In genomic region chr13:31518666-31519065, GRCh38 we compare ENCODE assay signal across 22 cellular contexts.
DNase-seq lines count a peak whose midpoint lies in the region; ATAC-seq and TF ChIP-seq lines count a peak whose summit lies in the region.
"Had no signal": no experiment of that assay in that cellular context is flagged by ENCODE, and none has a peak within 500 bp of the region (broad histone marks: within the 10 kb centered on the region; RNA-seq: fewer than 3 reads in every experiment).

No MANE protein-coding gene starts in this region.

- no peaks in the 10 kb centered on the region for H3K9me3 Mint-ChIP-seq in GM23338
- H3K9me3 Mint-ChIP-seq in nephron progenitor cell: peaks cover 5% of the 10 kb centered on the region
- H3K9me3 Mint-ChIP-seq in activated T-helper 2 cell treated with anti-CD3 and anti-CD28 coated beads, Interferon-gamma antibody, Interleukin-2, Interleukin-4, amounts not matched to agents 10 μg/mL and 5 μg/mL and 100 μg/mL, durations not matched to agents 14 hours and 24 hours and 36 hours: no peaks in the 10 kb centered on the region
- H3K9me3 Mint-ChIP-seq in activated CD4-positive, alpha-beta T cell treated with anti-CD3 and anti-CD28 coated beads, Interleukin-2, amount 10 ng/mL, durations not matched to agents 7 days and 5 days: no peaks in the 10 kb centered on the region
- H3K9me3 Mint-ChIP-seq: CD8-positive, alpha-beta T cell had no signal

- H3K27me3 Mint-ChIP-seq in GM23338 (ENCODE audit: insufficient read depth, low read depth, poor library complexity): no peaks in the 10 kb centered on the region
- no peaks in the 10 kb centered on the region for H3K27me3 Mint-ChIP-seq in nephron progenitor cell (ENCODE audit: low read depth, poor library complexity)
- H3K27me3 Mint-ChIP-seq in activated T-helper 2 cell treated with anti-CD3 and anti-CD28 coated beads, Interferon-gamma antibody, Interleukin-2, Interleukin-4, amounts not matched to agents 10 μg/mL and 5 μg/mL and 100 μg/mL, durations not matched to agents 14 hours and 24 hours and 36 hours (ENCODE audit: low read depth): no peaks in the 10 kb centered on the region
- peaks cover 6% of the 10 kb centered on the region for H3K27me3 Mint-ChIP-seq in activated CD4-positive, alpha-beta T cell treated with anti-CD3 and anti-CD28 coated beads, Interleukin-2, amount 10 ng/mL, durations not matched to agents 7 days and 5 days

- CTCF ChIA-PET in activated CD4-positive, alpha-beta T cell treated with anti-CD3 and anti-CD28 coated beads, Interleukin-2, amount 10 ng/mL, durations not matched to agents 7 days and 5 days (lab: Charles Lee): interaction anchor here (1.7 kb wide), 1 partner anchor 13 kb away, joined by 4 read pairs; no protein-coding TSS in a partner anchor

- no peaks in the 10 kb centered on the region for H3K27me3 ChIP-seq in GM23338 (ENCODE audit: insufficient read depth)
- H3K27me3 ChIP-seq: BLaER1 treated with 17β-estradiol and CSF1 and Interleukin-3, amounts not matched to agents 10 nM and 100 nM had no signal

- no peaks in the 10 kb centered on the region for H4K20me1 ChIP-seq in GM23338 (replicated peaks; ENCODE audit: insufficient read depth)
- H4K20me1 ChIP-seq: BLaER1 treated with 17β-estradiol and CSF1 and Interleukin-3, amounts not matched to agents 10 nM and 100 nM had no signal

- peaks cover 28% of the 10 kb centered on the region for H3K4me1 ChIP-seq in GM23338 (ENCODE audit: insufficient read depth)

- H3K4me1 Mint-ChIP-seq in GM23338 (peaks cover 14% of the 10 kb centered on the region), nephron progenitor cell (peaks cover 47% of the 10 kb centered on the region)
- H3K4me1 Mint-ChIP-seq in activated T-helper 2 cell treated with anti-CD3 and anti-CD28 coated beads, Interferon-gamma antibody, Interleukin-2, Interleukin-4, amounts not matched to agents 10 μg/mL and 5 μg/mL and 100 μg/mL, durations not matched to agents 14 hours and 24 hours and 36 hours (ENCODE audit: low read depth): no peaks in the 10 kb centered on the region
- H3K4me1 Mint-ChIP-seq in activated CD4-positive, alpha-beta T cell treated with anti-CD3 and anti-CD28 coated beads, Interleukin-2, amount 10 ng/mL, durations not matched to agents 7 days and 5 days: no peaks in the 10 kb centered on the region

- H3F3A ChIP-seq in GM23338 (replicated peaks; ENCODE audit: low read depth): no peaks in the 10 kb centered on the region

- H3K36me3 ChIP-seq in GM23338 (ENCODE audit: insufficient read depth): no peaks in the 10 kb centered on the region
- H3K36me3 ChIP-seq: BLaER1 treated with 17β-estradiol and CSF1 and Interleukin-3, amounts not matched to agents 10 nM and 100 nM had no signal

- H3K36me3 Mint-ChIP-seq in GM23338 (ENCODE audit: low read depth): no peaks in the 10 kb centered on the region
- H3K36me3 Mint-ChIP-seq in nephron progenitor cell (ENCODE audit: low read depth): no peaks in the 10 kb centered on the region
- no peaks in the 10 kb centered on the region for H3K36me3 Mint-ChIP-seq in activated T-helper 2 cell treated with anti-CD3 and anti-CD28 coated beads, Interferon-gamma antibody, Interleukin-2, Interleukin-4, amounts not matched to agents 10 μg/mL and 5 μg/mL and 100 μg/mL, durations not matched to agents 14 hours and 24 hours and 36 hours (ENCODE audit: low read depth)
- H3K36me3 Mint-ChIP-seq in activated CD4-positive, alpha-beta T cell treated with anti-CD3 and anti-CD28 coated beads, Interleukin-2, amount 10 ng/mL, durations not matched to agents 7 days and 5 days (ENCODE audit: low read depth): no peaks in the 10 kb centered on the region
- H3K36me3 Mint-ChIP-seq: CD8-positive, alpha-beta T cell had no signal

- H3K9me2 ChIP-seq in GM23338 (ENCODE audit: insufficient read depth): no peaks in the 10 kb centered on the region

- H3K4me3 Mint-ChIP-seq in GM23338: no peak overlapping the region
- no peak overlapping the region for H3K4me3 Mint-ChIP-seq in nephron progenitor cell
- no peak overlapping the region for H3K4me3 Mint-ChIP-seq in activated T-helper 2 cell treated with anti-CD3 and anti-CD28 coated beads, Interferon-gamma antibody, Interleukin-2, Interleukin-4, amounts not matched to agents 10 μg/mL and 5 μg/mL and 100 μg/mL, durations not matched to agents 14 hours and 24 hours and 36 hours (ENCODE audit: low read depth)
- no peak overlapping the region for H3K4me3 Mint-ChIP-seq in activated CD4-positive, alpha-beta T cell treated with anti-CD3 and anti-CD28 coated beads, Interleukin-2, amount 10 ng/mL, durations not matched to agents 7 days and 5 days
- H3K4me3 Mint-ChIP-seq: CD8-positive, alpha-beta T cell had no signal

- peak; percentile 66 for DNase-seq in AG09309 (ENCODE audit: low read depth)
- no peak for DNase-seq in GM23338 (ENCODE audit: low spot score)
- DNase-seq in fibroblast of gingiva (ENCODE audit: low read depth): peak; percentile 70
- DNase-seq in nephron progenitor cell: no peak
- DNase-seq in activated T-helper 2 cell treated with anti-CD3 and anti-CD28 coated beads, Interferon-gamma antibody, Interleukin-2, Interleukin-4, amounts not matched to agents 10 μg/mL and 5 μg/mL and 100 μg/mL, durations not matched to agents 14 hours and 24 hours and 36 hours (ENCODE audit: low spot score): no peak
- DNase-seq in D341Med (ENCODE audit: low spot score): no peak
- no peak for DNase-seq in cerebellar nuclear complex (lab: John Stamatoyannopoulos, UW)
- DNase-seq in activated CD4-positive, alpha-beta T cell treated with anti-CD3 and anti-CD28 coated beads, Interleukin-2, amount 10 ng/mL, durations not matched to agents 7 days and 5 days: no peak
- DNase-seq: 8988T; Calu3; CD8-positive, alpha-beta T cell; DMS53; Kasumi-1; MM.1S; NCI-H1105; NCI-H1694; NCI-H2081 treated with DMSO at 0.1 percent for 48 hours; NCI-H510A; NCI-H774; Right ventricle myocardium superior had no signal

- H3K27ac Mint-ChIP-seq in GM23338 (no peak overlapping the region), nephron progenitor cell (peak overlapping the region; percentile 81)
- no peak overlapping the region for H3K27ac Mint-ChIP-seq in activated T-helper 2 cell treated with anti-CD3 and anti-CD28 coated beads, Interferon-gamma antibody, Interleukin-2, Interleukin-4, amounts not matched to agents 10 μg/mL and 5 μg/mL and 100 μg/mL, durations not matched to agents 14 hours and 24 hours and 36 hours
- no peak overlapping the region for H3K27ac Mint-ChIP-seq in activated CD4-positive, alpha-beta T cell treated with anti-CD3 and anti-CD28 coated beads, Interleukin-2, amount 10 ng/mL, durations not matched to agents 7 days and 5 days
- H3K27ac Mint-ChIP-seq: CD8-positive, alpha-beta T cell had no signal

- intact Hi-C loops in activated T-helper 2 cell treated with anti-CD3 and anti-CD28 coated beads, Interferon-gamma antibody, Interleukin-2, Interleukin-4, amounts not matched to agents 10 μg/mL and 5 μg/mL and 100 μg/mL, durations not matched to agents 14 hours and 24 hours and 36 hours (cut with micrococcal nuclease): no loop called here

- no peaks in the 10 kb centered on the region for H3K79me2 ChIP-seq in GM23338 (replicated peaks; ENCODE audit: insufficient read depth)

- H3K4me2 ChIP-seq in GM23338: no peak overlapping the region
- H3K4me2 ChIP-seq: BLaER1 treated with 17β-estradiol and CSF1 and Interleukin-3, amounts not matched to agents 10 nM and 100 nM had no signal

- TF ChIP-seq CTCF in AG09309 (IDR thresholded peaks at IDR 0.05; ENCODE audit: control insufficient read depth, insufficient read depth, low read depth, low read length, missing control alignments) (no peak), GM23338 (conservative IDR thresholded peaks at IDR 0.05; ENCODE audit: low read depth in 2 of 2) (no peak), nephron progenitor cell (IDR thresholded peaks at IDR 0.05) (no peak)

- H2AFZ ChIP-seq in GM23338: peak overlapping the region; percentile 15; the same call in 1 of the 2 replicates

- no peak overlapping the region for H3K4me3 ChIP-seq in AG09309 (ENCODE audit: control insufficient read depth, low read depth, low read length)
- no peak overlapping the region for H3K4me3 ChIP-seq in GM23338
- H3K4me3 ChIP-seq: BLaER1 treated with 17β-estradiol and CSF1 and Interleukin-3, amounts not matched to agents 10 nM and 100 nM had no signal

- H3K27ac ChIP-seq in GM23338 (ENCODE audit: low read depth): no peak overlapping the region
- H3K27ac ChIP-seq: BLaER1 treated with 17β-estradiol and CSF1 and Interleukin-3, amounts not matched to agents 10 nM and 100 nM had no signal

- ATAC-seq in GM23338: no peak
- ATAC-seq: CD8-positive, alpha-beta T cell; HCT116 had no signal

- POLR2A ChIA-PET in activated CD4-positive, alpha-beta T cell treated with anti-CD3 and anti-CD28 coated beads, Interleukin-2, amount 10 ng/mL, durations not matched to agents 7 days and 5 days (lab: Charles Lee): no interaction called here

TF ChIP-seq in GM23338, 12 proteins besides CTCF, POLR2A, EP300 and RAD21 (continues in another document):
- TF ChIP-seq NANOG (IDR thresholded peaks at IDR 0.05; ENCODE audit: borderline replicate concordance) (no peak), REST (IDR thresholded peaks at IDR 0.05; ENCODE audit: unreplicated experiment) (no peak), POLR2AphosphoS5 (IDR thresholded peaks at IDR 0.05; ENCODE audit: low read depth) (no peak), EZH2phosphoT487 (IDR thresholded peaks at IDR 0.05; ENCODE audit: unreplicated experiment) (no peak), ZNF114 (CRISPR knock-in tag; IDR thresholded peaks at IDR 0.05) (no peak)

Comparison
In these comparisons a context has a peak if more than half of its experiments do, and no peak if none do; other contexts are left out.
1. DNase-seq: peak in AG09309 (single experiment) and fibroblast of gingiva (single experiment); none in GM23338 (single experiment), nephron progenitor cell (single experiment), activated T-helper 2 cell treated with anti-CD3 and anti-CD28 coated beads, Interferon-gamma antibody, Interleukin-2, Interleukin-4, amounts not matched to agents 10 μg/mL and 5 μg/mL and 100 μg/mL, durations not matched to agents 14 hours and 24 hours and 36 hours (single experiment), D341Med (single experiment), cerebellar nuclear complex (0 of 2) and activated CD4-positive, alpha-beta T cell treated with anti-CD3 and anti-CD28 coated beads, Interleukin-2, amount 10 ng/mL, durations not matched to agents 7 days and 5 days (single experiment).